ENCODE assay signal across 22 cellular contexts in the genomic region with DNA sequence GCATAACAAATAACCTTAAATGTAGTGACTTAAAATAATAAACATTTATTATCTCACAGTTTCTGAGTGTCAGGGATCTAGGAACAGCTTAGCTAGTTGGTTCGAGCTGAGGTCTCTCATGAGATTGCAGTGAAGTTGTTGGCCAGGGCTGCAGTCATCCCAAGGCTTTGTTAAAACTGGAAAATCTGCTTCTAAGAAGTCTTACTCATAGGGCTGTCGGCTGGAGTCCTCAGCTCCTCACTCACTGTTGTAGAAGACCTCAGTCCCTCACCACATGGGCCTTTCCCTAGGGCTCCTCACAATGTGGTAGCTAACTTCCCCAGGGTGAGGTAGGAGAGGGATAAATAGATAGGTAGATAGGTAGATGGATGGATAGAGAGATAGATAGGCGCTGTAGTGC. TPM values are rescaled to one million over a fixed set of nuclear protein-coding genes. Genes with fewer than 3 reads are reported as not detected.
"Had no signal": no experiment of that assay in that cellular context is flagged by ENCODE, and none has a peak within 500 bp of the region (broad histone marks: within the 10 kb centered on the region; RNA-seq: fewer than 3 reads in every experiment).

No MANE protein-coding gene starts in this region.

- DNase-seq: colonic mucosa; dermis blood vessel endothelial cell; foreskin fibroblast; immature natural killer cell; kidney; left cardiac atrium; left ventricle myocardium inferior; lower lobe of right lung; mesenchymal stem cell; midbrain; nucleus accumbens; ovary; sigmoid colon; stimulated activated CD4-positive, alpha-beta T cell treated with anti-CD3 and anti-CD28 coated beads, Interleukin-2, amount 100 ng/mL, for 24 hours; stimulated activated CD4-positive, alpha-beta T cell treated with anti-CD3 and anti-CD28 coated beads, Interleukin-4, amount 100 ng/mL, for 4 hours; stimulated activated naive B cell treated with anti-CD40 and anti-IgM and Interleukin-4, amounts not matched to agents 10 μg/mL and 1 μg/mL and 100 μg/mL, for 72 hours; thyroid gland had no signal

- H3K4me1 ChIP-seq: colonic mucosa, lower lobe of right lung, neural progenitor cell, sigmoid colon, thyroid gland had no signal

- H3K4me2 ChIP-seq: neural progenitor cell had no signal

- H3K27me3 ChIP-seq: colonic mucosa, neural progenitor cell, ovary, right atrium auricular region, sigmoid colon, thyroid gland had no signal

- H3K9me3 ChIP-seq: colonic mucosa, left ventricle myocardium inferior, lower lobe of right lung, ovary, right atrium auricular region, sigmoid colon, thyroid gland had no signal

- FAIRE-seq: kidney, urothelium cell line had no signal

- H3K4me3 ChIP-seq: colonic mucosa, left ventricle myocardium inferior, lower lobe of right lung, neural progenitor cell, ovary, right atrium auricular region, sigmoid colon, skin epidermis, thyroid gland had no signal

- H2AFZ ChIP-seq: neural progenitor cell had no signal

- H3K36me3 ChIP-seq: colonic mucosa, left ventricle myocardium inferior, lower lobe of right lung, neural progenitor cell, ovary, right atrium auricular region, sigmoid colon, thyroid gland had no signal

- ATAC-seq: left cardiac atrium; lower lobe of right lung; natural killer cell treated with Interleukin-12 subunit alpha and Interleukin-12 subunit beta and Interleukin-15 and Interleukin-18, amount 100 ng/mL, for 72 hours; stimulated activated naive B cell treated with anti-CD40 and anti-IgM and Interleukin-4, amounts not matched to agents 10 μg/mL and 1 μg/mL and 100 μg/mL, for 72 hours had no signal

- H3K27ac ChIP-seq: colonic mucosa, lower lobe of right lung, neural progenitor cell, ovary, right atrium auricular region, sigmoid colon, skin epidermis, thyroid gland had no signal

RNA-seq across cellular contexts. Expression of a gene that starts 20.8 kb away (rescaled TPM):
- total RNA-seq: kidney; left ventricle myocardium inferior; natural killer cell treated with Interleukin-12 subunit alpha and Interleukin-12 subunit beta and Interleukin-15 and Interleukin-18, amount 100 ng/mL, for 72 hours; right atrium auricular region had no signal
